Comparison of ENCODE assay signal across 25 cellular contexts in the genomic region with DNA sequence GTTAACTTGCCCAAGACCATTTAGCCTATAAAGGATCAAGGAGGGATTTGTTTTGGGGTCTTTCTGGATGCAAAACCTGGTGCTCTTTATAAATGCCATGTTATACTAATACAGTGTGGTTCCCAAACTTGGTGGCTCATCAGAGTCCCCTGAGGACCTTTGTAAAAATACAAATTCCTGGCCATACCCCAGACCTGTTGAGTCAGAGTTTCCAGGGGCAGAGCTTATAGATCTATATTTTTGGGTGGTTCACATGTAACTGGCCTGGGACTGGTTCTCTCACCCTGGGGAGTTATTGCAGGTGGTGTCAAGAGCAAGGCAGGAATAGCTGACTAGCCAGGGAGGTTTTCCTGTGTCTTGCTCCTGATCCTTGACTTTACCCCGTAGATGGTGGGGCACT.
"Had no signal": no experiment of that assay in that cellular context is flagged by ENCODE, and none has a peak within 500 bp of the region (broad histone marks: within the 10 kb centered on the region; RNA-seq: fewer than 3 reads in every experiment).

No MANE protein-coding gene starts in this region.

- H3K9me3 ChIP-seq: breast epithelium, heart left ventricle, left ventricle myocardium inferior, right lobe of liver, testis, uterus had no signal

- H3K27me3 Mint-ChIP-seq: activated CD8-positive, alpha-beta memory T cell treated with anti-CD3 and anti-CD28 coated beads, Interleukin-2, amount 10 ng/mL, durations not matched to agents 7 days and 5 days; dendritic cell treated with granulocyte-macrophage colony-stimulating factor and Interleukin-4, amounts not matched to agents 40 ng/mL and 50 ng/mL, for 4 days; progenitor cell of endocrine pancreas had no signal

- H3K27me3 ChIP-seq: breast epithelium, heart left ventricle, right lobe of liver, testis, uterus had no signal

- H3K4me3 ChIP-seq: breast epithelium, heart left ventricle, left ventricle myocardium inferior, lung, right lobe of liver, testis, uterus had no signal

- H3K4me3 Mint-ChIP-seq: activated CD8-positive, alpha-beta memory T cell treated with anti-CD3 and anti-CD28 coated beads, Interleukin-2, amount 10 ng/mL, durations not matched to agents 7 days and 5 days; activated CD8-positive, alpha-beta T cell treated with anti-CD3 and anti-CD28 coated beads, Interleukin-2, amount 10 ng/mL, durations not matched to agents 7 days and 5 days; dendritic cell treated with granulocyte-macrophage colony-stimulating factor and Interleukin-4, amounts not matched to agents 40 ng/mL and 50 ng/mL, for 4 days; endodermal cell; natural killer cell; T-helper 1 cell treated with Interleukin-12 subunit alpha and Interleukin-12 subunit beta and Interleukin-4 antibody, amounts not matched to agents 30 μg/mL and 1 μg/mL, for 36 hours had no signal

- ATAC-seq: activated CD8-positive, alpha-beta memory T cell treated with anti-CD3 and anti-CD28 coated beads, Interleukin-2, amount 10 ng/mL, durations not matched to agents 7 days and 5 days; activated CD8-positive, alpha-beta T cell treated with anti-CD3 and anti-CD28 coated beads, Interleukin-2, amount 10 ng/mL, durations not matched to agents 7 days and 5 days; activated naive CD4-positive, alpha-beta T cell treated with anti-CD3 and anti-CD28 coated beads, Interleukin-2, amount 50 U/mL, for 72 hours; esophagus mucosa; heart left ventricle; natural killer cell; right lobe of liver had no signal

- H3K4me1 Mint-ChIP-seq: activated CD8-positive, alpha-beta memory T cell treated with anti-CD3 and anti-CD28 coated beads, Interleukin-2, amount 10 ng/mL, durations not matched to agents 7 days and 5 days had no signal

- H3K4me1 ChIP-seq: breast epithelium, left ventricle myocardium inferior, testis, uterus had no signal

- H3K27ac Mint-ChIP-seq: activated CD8-positive, alpha-beta memory T cell treated with anti-CD3 and anti-CD28 coated beads, Interleukin-2, amount 10 ng/mL, durations not matched to agents 7 days and 5 days; activated CD8-positive, alpha-beta T cell treated with anti-CD3 and anti-CD28 coated beads, Interleukin-2, amount 10 ng/mL, durations not matched to agents 7 days and 5 days; activated naive CD4-positive, alpha-beta T cell treated with anti-CD3 and anti-CD28 coated beads, Interleukin-2, amount 50 U/mL, for 72 hours; endodermal cell; progenitor cell of endocrine pancreas; T-helper 1 cell treated with Interleukin-12 subunit alpha and Interleukin-12 subunit beta and Interleukin-4 antibody, amounts not matched to agents 30 μg/mL and 1 μg/mL, for 36 hours had no signal

- H3K9me3 Mint-ChIP-seq: activated naive CD4-positive, alpha-beta T cell treated with anti-CD3 and anti-CD28 coated beads, Interleukin-2, amount 50 U/mL, for 72 hours; dendritic cell treated with granulocyte-macrophage colony-stimulating factor and Interleukin-4, amounts not matched to agents 40 ng/mL and 50 ng/mL, for 4 days; endodermal cell; natural killer cell; T-helper 1 cell treated with Interleukin-12 subunit alpha and Interleukin-12 subunit beta and Interleukin-4 antibody, amounts not matched to agents 30 μg/mL and 1 μg/mL, for 36 hours had no signal

- H3K36me3 ChIP-seq: breast epithelium, left ventricle myocardium inferior, right lobe of liver, uterus had no signal

- H3K27ac ChIP-seq: breast epithelium, heart left ventricle, left ventricle myocardium inferior, right lobe of liver, testis, uterus had no signal

- DNase-seq: activated CD8-positive, alpha-beta memory T cell treated with anti-CD3 and anti-CD28 coated beads, Interleukin-2, amount 10 ng/mL, durations not matched to agents 7 days and 5 days; activated CD8-positive, alpha-beta T cell treated with anti-CD3 and anti-CD28 coated beads, Interleukin-2, amount 10 ng/mL, durations not matched to agents 7 days and 5 days; activated naive CD4-positive, alpha-beta T cell; activated T-cell treated with anti-CD3 and anti-CD28 coated beads, Interleukin-2, amount 50 U/mL, for 48 hours; central memory CD4-positive, alpha-beta T cell; endodermal cell; heart left ventricle; left ventricle myocardium inferior; mesendoderm; natural killer cell; right lobe of liver; stimulated activated CD4-positive, alpha-beta T cell treated with anti-CD3 and anti-CD28 coated beads, Interleukin-2, amount 100 ng/mL, for 48 hours; stimulated activated naive CD8-positive, alpha-beta T cell treated with anti-CD3 and anti-CD28 coated beads, Interleukin-15, Interleukin-2, amounts not matched to agents 100 U/mL and 50 U/mL, for 24 hours; SW 1271; T1000; testis; trophoblast cell; uterus had no signal

- H3K36me3 Mint-ChIP-seq: activated CD8-positive, alpha-beta memory T cell treated with anti-CD3 and anti-CD28 coated beads, Interleukin-2, amount 10 ng/mL, durations not matched to agents 7 days and 5 days; activated naive CD4-positive, alpha-beta T cell treated with anti-CD3 and anti-CD28 coated beads, Interleukin-2, amount 50 U/mL, for 72 hours; natural killer cell had no signal
